8 cellular contexts compared by ENCODE assay signal in the genomic region with DNA sequence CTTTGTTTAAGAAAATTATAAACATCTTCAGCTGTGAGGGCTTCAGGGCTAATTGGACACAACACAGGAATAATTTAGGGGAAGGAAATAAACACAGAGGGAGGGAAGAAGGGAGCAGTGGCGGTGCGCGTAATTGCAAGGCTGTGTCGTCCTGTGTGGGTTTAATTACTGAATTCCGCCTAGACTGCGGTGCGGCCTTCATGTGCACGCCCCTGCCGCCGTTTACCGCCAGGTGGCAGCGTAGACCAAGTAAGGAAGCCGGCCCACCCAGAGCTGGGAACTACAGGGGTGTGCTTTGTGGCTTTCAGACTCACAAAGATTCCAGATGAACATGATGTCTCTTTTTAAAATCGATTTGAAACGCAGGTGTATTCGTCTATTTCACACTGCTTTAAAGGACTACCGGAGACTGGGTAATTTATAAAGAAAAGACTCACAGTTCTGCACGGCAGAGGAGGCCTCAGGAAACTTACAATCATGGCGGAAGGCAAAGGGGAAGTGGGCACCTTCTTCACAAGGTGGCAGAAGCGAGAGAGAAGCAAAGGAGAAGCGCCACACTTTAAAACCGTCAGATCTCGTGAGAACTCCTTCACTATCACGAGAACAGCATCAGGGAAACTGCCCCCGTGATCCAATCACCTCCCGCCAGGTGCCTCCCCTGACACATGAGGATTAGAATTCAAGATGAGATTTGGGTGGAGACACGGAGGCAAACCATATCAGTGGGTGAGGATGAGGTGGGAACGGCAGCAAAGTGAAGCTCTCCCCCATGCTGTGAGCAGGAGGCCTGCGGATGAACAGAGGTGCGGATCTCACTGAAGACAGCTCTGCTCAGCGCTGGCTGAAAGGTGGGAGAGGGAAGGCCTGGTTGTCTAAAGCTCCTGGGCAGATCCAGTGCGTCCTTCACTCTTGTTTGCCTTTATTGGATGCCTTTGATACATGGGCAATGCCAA.
DNase-seq lines count a peak whose midpoint lies in the region; ATAC-seq, FAIRE-seq and TF ChIP-seq lines count a peak whose summit lies in the region.

No MANE protein-coding gene starts in this region.

- H3K27ac Mint-ChIP-seq in activated T-helper 2 cell treated with anti-CD3 and anti-CD28 coated beads, Interferon-gamma antibody, Interleukin-2, Interleukin-4, amounts not matched to agents 10 μg/mL and 5 μg/mL and 100 μg/mL, durations not matched to agents 14 hours and 24 hours and 36 hours = no peak overlapping the region

- peak; percentile 93 for ATAC-seq in GM19467 (IDR thresholded peaks at IDR 0.05; ENCODE audit: unreplicated experiment)
- ATAC-seq in HG03575 (IDR thresholded peaks at IDR 0.05; ENCODE audit: extremely low read depth, insufficient number of reproducible peaks, low FRiP score, unreplicated experiment) = peak; percentile 67
- ATAC-seq in omental fat pad (ENCODE audit: low FRiP score) = peak; percentile 74

- no peaks in the 10 kb centered on the region for H3K36me3 Mint-ChIP-seq in activated T-helper 2 cell treated with anti-CD3 and anti-CD28 coated beads, Interferon-gamma antibody, Interleukin-2, Interleukin-4, amounts not matched to agents 10 μg/mL and 5 μg/mL and 100 μg/mL, durations not matched to agents 14 hours and 24 hours and 36 hours (ENCODE audit: low read depth)

- H3K4me3 ChIP-seq in fibroblast of villous mesenchyme (ENCODE audit: low read depth, low read length) (no peak overlapping the region), tibial artery (no peak overlapping the region)

- H3K9me3 Mint-ChIP-seq in activated T-helper 2 cell treated with anti-CD3 and anti-CD28 coated beads, Interferon-gamma antibody, Interleukin-2, Interleukin-4, amounts not matched to agents 10 μg/mL and 5 μg/mL and 100 μg/mL, durations not matched to agents 14 hours and 24 hours and 36 hours = no peaks in the 10 kb centered on the region

- H3K9me3 ChIP-seq in tibial artery = no peaks in the 10 kb centered on the region

- H3K27me3 ChIP-seq in tibial artery = peaks cover 0 to 2% of the 10 kb centered on the region in 2 donors

- peak; percentile 92 for TF ChIP-seq CTCF in D721Med (IDR thresholded peaks at IDR 0.05; ENCODE audit: insufficient read depth, missing control alignments)
- TF ChIP-seq CTCF in fibroblast of villous mesenchyme (IDR thresholded peaks at IDR 0.05; ENCODE audit: insufficient read depth, low read depth, low read length) = peak; percentile 87
- peak in 1 of 3 donors; percentile 87 for TF ChIP-seq CTCF in omental fat pad (IDR thresholded peaks at IDR 0.05)
- TF ChIP-seq CTCF in tibial artery (IDR thresholded peaks at IDR 0.05) = peak; percentile 70 to 82

- intact Hi-C loops in activated T-helper 2 cell treated with anti-CD3 and anti-CD28 coated beads, Interferon-gamma antibody, Interleukin-2, Interleukin-4, amounts not matched to agents 10 μg/mL and 5 μg/mL and 100 μg/mL, durations not matched to agents 14 hours and 24 hours and 36 hours (cut with micrococcal nuclease) = loop anchor here (1.0 to 10.0 kb wide), 3 partner anchors 213 to 280 kb away; a partner anchor contains a TSS
- intact Hi-C loops in tibial artery (cut with DNase I; ENCODE audit: low total_unique reads) = loop anchor here (5.0 kb wide), 1 partner anchor 102 kb away; no protein-coding TSS in a partner anchor

- DNase-seq in D721Med (ENCODE audit: insufficient read length, low spot score) = no peak
- DNase-seq in RCC 7860 (ENCODE audit: low spot score) = peak; percentile 30
- DNase-seq in activated T-helper 2 cell treated with anti-CD3 and anti-CD28 coated beads, Interferon-gamma antibody, Interleukin-2, Interleukin-4, amounts not matched to agents 10 μg/mL and 5 μg/mL and 100 μg/mL, durations not matched to agents 14 hours and 24 hours and 36 hours (ENCODE audit: low spot score) = peak; percentile 38
- DNase-seq in fibroblast of villous mesenchyme (ENCODE audit: low read depth) = peak; percentile 73
- DNase-seq in omental fat pad (ENCODE audit: low spot score) = peak; percentile 84
- peak; percentile 74 to 77 for DNase-seq in tibial artery

- peaks cover 6% of the 10 kb centered on the region for H3K4me1 Mint-ChIP-seq in activated T-helper 2 cell treated with anti-CD3 and anti-CD28 coated beads, Interferon-gamma antibody, Interleukin-2, Interleukin-4, amounts not matched to agents 10 μg/mL and 5 μg/mL and 100 μg/mL, durations not matched to agents 14 hours and 24 hours and 36 hours (ENCODE audit: low read depth)

- no peak for FAIRE-seq in D721Med (lab: Jason Lieb, UNC)
- no peak for FAIRE-seq in RCC 7860 (lab: Jason Lieb, UNC)

- no peak overlapping the region for H3K27ac ChIP-seq in tibial artery

- H3K4me1 ChIP-seq in tibial artery = no peaks in the 10 kb centered on the region

- H3K36me3 ChIP-seq in tibial artery = no peaks in the 10 kb centered on the region

- no peak overlapping the region for H3K4me3 Mint-ChIP-seq in activated T-helper 2 cell treated with anti-CD3 and anti-CD28 coated beads, Interferon-gamma antibody, Interleukin-2, Interleukin-4, amounts not matched to agents 10 μg/mL and 5 μg/mL and 100 μg/mL, durations not matched to agents 14 hours and 24 hours and 36 hours (ENCODE audit: low read depth)

- peaks cover 5% of the 10 kb centered on the region for H3K27me3 Mint-ChIP-seq in activated T-helper 2 cell treated with anti-CD3 and anti-CD28 coated beads, Interferon-gamma antibody, Interleukin-2, Interleukin-4, amounts not matched to agents 10 μg/mL and 5 μg/mL and 100 μg/mL, durations not matched to agents 14 hours and 24 hours and 36 hours (ENCODE audit: low read depth)
